Comparison of ENCODE assay signal across 18 cellular contexts in the genomic region with DNA sequence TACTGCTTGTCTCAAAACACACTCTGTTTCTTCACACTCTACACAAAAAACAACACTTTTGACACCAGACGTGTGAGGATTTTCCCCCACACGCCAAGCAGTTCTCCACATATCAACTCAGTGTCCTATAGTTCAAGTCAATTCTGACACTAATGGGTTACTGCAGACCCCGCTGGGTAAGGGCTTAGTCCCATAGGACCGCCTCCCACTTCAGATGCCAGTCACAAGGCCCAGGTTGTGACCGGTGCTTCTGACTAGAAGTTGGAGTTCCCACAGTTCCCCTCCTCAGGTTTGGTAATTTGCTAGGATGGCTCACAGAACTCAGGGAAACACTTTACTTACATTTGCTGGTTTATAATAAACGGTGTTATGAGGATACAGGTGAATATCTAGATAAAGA. TPM values are rescaled to one million over a fixed set of nuclear protein-coding genes. Genes with fewer than 3 reads are reported as not detected.
DNase-seq lines count a peak whose midpoint lies in the region; ATAC-seq, FAIRE-seq and TF ChIP-seq lines count a peak whose summit lies in the region.
"Had no signal": no experiment of that assay in that cellular context is flagged by ENCODE, and none has a peak within 500 bp of the region (broad histone marks: within the 10 kb centered on the region; RNA-seq: fewer than 3 reads in every experiment).

No MANE protein-coding gene starts in this region.

- no peak overlapping the region for H3K4me2 ChIP-seq in GM23248 (ENCODE audit: unreplicated experiment)
- no peak overlapping the region for H3K4me2 ChIP-seq in H1 (ENCODE audit: insufficient read depth in 1 of 2, low read depth in 2 of 2, low read length in 2 of 2)
- H3K4me2 ChIP-seq: BLaER1 had no signal

- H4K20me1 ChIP-seq in GM23248 (ENCODE audit: insufficient read depth) (no peaks in the 10 kb centered on the region), H1 (replicated peaks in 1 of 2; ENCODE audit: control insufficient read depth in 1 of 2, insufficient read depth in 2 of 2, low read length in 2 of 2) (no peaks in the 10 kb centered on the region)
- H4K20me1 ChIP-seq: BLaER1 had no signal

- H4K5ac ChIP-seq in H1 (ENCODE audit: insufficient read length, low read depth, low read length), result no peak overlapping the region

- WGBS in GM23248 (ENCODE audit: low coverage in 1 of 2, low lambda C conversion rate in 2 of 2, missing lambda C conversion rate in 2 of 2), 2 experiments, result 89 to 90% methylated on average over 6 of the region's 6 CpGs
- WGBS in H1 (ENCODE audit: extremely low coverage in 1 of 2, insufficient coverage in 1 of 2, insufficient read length in 1 of 2, insufficient replicate concordance in 2 of 2, low coverage in 1 of 2, low lambda C conversion rate in 2 of 2, missing lambda C conversion rate in 1 of 2), 2 experiments, result 82% methylated on average over 6 of the region's 6 CpGs; no CpG with 5 or more reads in 1 of the 2 experiments

- H3K27ac ChIP-seq in GM23248 (0 out of 2 replicates have a peak overlapping the region, but pooled peaks have one; percentile 5), HUES48 (ENCODE audit: low read depth, low read length) (peak overlapping the region; percentile 70), H1 (ENCODE audit: low read depth, low read length) (no peak overlapping the region), iPS-20b (ENCODE audit: low read length) (peak overlapping the region; percentile 9), brain microvascular endothelial cell (no peak overlapping the region)
- H3K27ac ChIP-seq: BLaER1 had no signal

- POLR2A ChIA-PET in H1 (lab: Charles Lee; ENCODE audit: partially characterized antibody), result no interaction called here

- peaks cover 48% of the 10 kb centered on the region for H3K36me3 ChIP-seq in GM23248 (ENCODE audit: low read depth)
- H3K36me3 ChIP-seq in HUES48 (ENCODE audit: control insufficient read depth, insufficient read depth, low read length), result peaks cover 70% of the 10 kb centered on the region
- H3K36me3 ChIP-seq in H1 (ENCODE audit: control insufficient read depth in 2 of 4, insufficient read depth in 4 of 4, low read length in 3 of 4), result peaks cover 2 to 30% (median 7%) of the 10 kb centered on the region in 4 experiments; a peak in 4 of 8 replicates
- peaks cover 57% of the 10 kb centered on the region for H3K36me3 ChIP-seq in iPS-20b (ENCODE audit: insufficient read depth, low read depth, low read length)
- H3K36me3 ChIP-seq in brain microvascular endothelial cell (replicated peaks), result peaks cover 21% of the 10 kb centered on the region

- no peak overlapping the region for H3K56ac ChIP-seq in H1 (replicated peaks; ENCODE audit: insufficient read length, low read depth, low read length)

- H2BK12ac ChIP-seq in H1 (ENCODE audit: low read depth, low read length), result peak overlapping the region; percentile 72; the same call in 1 of the 2 replicates

- no peak overlapping the region for H4K8ac ChIP-seq in H1 (ENCODE audit: extremely low read depth, insufficient read depth, low read length)

- in situ Hi-C loops in GM23248 (cut with MboI) (no loop called here), brain microvascular endothelial cell (cut with HindIII; ENCODE audit: low pct_ligation_motif_present, low sequenced_read_pairs) (no loop called here)

- no peak overlapping the region for H3K4ac ChIP-seq in H1 (replicated peaks; ENCODE audit: insufficient read length, low read depth, low read length)

- no peak for TF ChIP-seq EP300 in H1 (IDR thresholded peaks at IDR 0.05; ENCODE audit: borderline replicate concordance in 1 of 2, low read depth in 2 of 2, low read length in 2 of 2)

- H3K4me1 Mint-ChIP-seq in activated T-helper 17 cell treated with anti-CD3 and anti-CD28 coated beads, Interleukin-2, amount 50 U/mL, for 72 hours, result no peaks in the 10 kb centered on the region

- H3K4me1 ChIP-seq in GM23248 (ENCODE audit: insufficient read depth) (peaks cover 18% of the 10 kb centered on the region), HUES48 (ENCODE audit: control insufficient read depth, insufficient read depth, low read length) (peaks cover 15% of the 10 kb centered on the region), H1 (replicated peaks in 1 of 4; ENCODE audit: control insufficient read depth in 3 of 4, insufficient read depth in 4 of 4, low read length in 3 of 4) (peaks cover 0 to 9% (median 5%) of the 10 kb centered on the region in 4 experiments; a peak in 4 of 7 replicates), iPS-20b (ENCODE audit: insufficient read depth, low read length) (peaks cover 18% of the 10 kb centered on the region; the same call in 1 of the 2 replicates)
- H3K4me1 ChIP-seq: BLaER1 had no signal

- no peak for TF ChIP-seq POLR2A in H1 (IDR thresholded peaks at IDR 0.05; ENCODE audit: control extremely low read depth in 1 of 2, low read depth in 2 of 2, low read length in 2 of 2)

- peak overlapping the region; percentile 57; the same call in 1 of the 2 replicates for H2BK5ac ChIP-seq in H1 (ENCODE audit: low read depth, low read length)

- H3K14ac ChIP-seq in H1 (ENCODE audit: insufficient read length), result no peak overlapping the region

- no peaks in the 10 kb centered on the region for H3F3A ChIP-seq in GM23248 (ENCODE audit: insufficient read depth)

- CTCF ChIA-PET in H1 (lab: Charles Lee; ENCODE audit: partially characterized antibody), result interaction anchor here (3.1 to 3.3 kb wide), 2 partner anchors 20 to 23 kb away, joined by 12 to 23 read pairs; partner anchors contain the start of gene VPS13D

- ATAC-seq in activated T-helper 17 cell treated with anti-CD3 and anti-CD28 coated beads, Interleukin-2, amount 50 U/mL, for 72 hours (replicated peaks), result no peak
- no peak for ATAC-seq in HG03097 (IDR thresholded peaks at IDR 0.05; ENCODE audit: low FRiP score, unreplicated experiment)
- ATAC-seq: K562 had no signal

- DNase-seq in GM23248, result no peak
- no peak for DNase-seq in H1 (ENCODE audit: low read depth in 1 of 2, low spot score in 2 of 2)
- no peak for DNase-seq in brain microvascular endothelial cell
- DNase-seq: 8988T; CD4-positive, alpha-beta memory T cell; DMS153; DMS79; GDM1; HCEC 1CT had no signal

- no peak overlapping the region for H3K4me3 Mint-ChIP-seq in activated T-helper 17 cell treated with anti-CD3 and anti-CD28 coated beads, Interleukin-2, amount 50 U/mL, for 72 hours
- H3K4me3 Mint-ChIP-seq: CD14-positive monocyte; CD4-positive, alpha-beta memory T cell had no signal

- no peak overlapping the region for H3K4me3 ChIP-seq in GM23248
- no peak overlapping the region for H3K4me3 ChIP-seq in HUES48 (ENCODE audit: low read depth, low read length)
- no peak overlapping the region for H3K4me3 ChIP-seq in H1 (ENCODE audit: extremely low read depth in 1 of 4, insufficient read depth in 2 of 4, low read depth in 3 of 4, low read length in 4 of 4)
- peak overlapping the region; percentile 1; the same call in 1 of the 2 replicates for H3K4me3 ChIP-seq in iPS-20b (ENCODE audit: low read length)
- no peak overlapping the region for H3K4me3 ChIP-seq in brain microvascular endothelial cell (ENCODE audit: low read depth, low read length)
- H3K4me3 ChIP-seq: BLaER1, K562 had no signal

- H2AFZ ChIP-seq in GM23248 (no peak overlapping the region), H1 (ENCODE audit: low read length) (no peak overlapping the region)

- peaks cover 90% of the 10 kb centered on the region for H3K36me3 Mint-ChIP-seq in activated T-helper 17 cell treated with anti-CD3 and anti-CD28 coated beads, Interleukin-2, amount 50 U/mL, for 72 hours (ENCODE audit: low read depth)

- H2BK20ac ChIP-seq in H1 (ENCODE audit: low read length), result no peak overlapping the region

- H3K9ac ChIP-seq in GM23248 (no peak overlapping the region), HUES48 (ENCODE audit: low read depth, low read length) (no peak overlapping the region), H1 (replicated peaks in 1 of 4; ENCODE audit: extremely low read depth in 1 of 4, low read depth in 3 of 4, low read length in 3 of 4) (no peak overlapping the region), iPS-20b (ENCODE audit: low read depth, low read length) (no peak overlapping the region)
- H3K9ac ChIP-seq: BLaER1 had no signal

- H3K9me3 Mint-ChIP-seq in activated T-helper 17 cell treated with anti-CD3 and anti-CD28 coated beads, Interleukin-2, amount 50 U/mL, for 72 hours, result no peaks in the 10 kb centered on the region
- H3K9me3 Mint-ChIP-seq: CD14-positive monocyte; CD4-positive, alpha-beta memory T cell had no signal

- no peaks in the 10 kb centered on the region; the same call in 1 of the 2 replicates for H3K79me1 ChIP-seq in H1 (ENCODE audit: low read depth, low read length)

- no peak overlapping the region for H3K27ac Mint-ChIP-seq in activated T-helper 17 cell treated with anti-CD3 and anti-CD28 coated beads, Interleukin-2, amount 50 U/mL, for 72 hours
- H3K27ac Mint-ChIP-seq: CD14-positive monocyte had no signal

- H3K27me3 Mint-ChIP-seq in activated T-helper 17 cell treated with anti-CD3 and anti-CD28 coated beads, Interleukin-2, amount 50 U/mL, for 72 hours, result no peaks in the 10 kb centered on the region
- H3K27me3 Mint-ChIP-seq: CD4-positive, alpha-beta memory T cell had no signal

- TF ChIP-seq CTCF in H1 (IDR thresholded peaks at IDR 0.05; ENCODE audit: control extremely low read depth in 1 of 3, insufficient read depth in 1 of 3, low read depth in 1 of 3, low read length in 3 of 3) (no peak), brain microvascular endothelial cell (IDR thresholded peaks at IDR 0.05; ENCODE audit: low read depth, low read length, missing control alignments) (no peak)

- peak overlapping the region; percentile 4 for H2BK120ac ChIP-seq in H1 (replicated peaks; ENCODE audit: low read depth, low read length)

- no peaks in the 10 kb centered on the region for H3K27me3 ChIP-seq in GM23248 (replicated peaks; ENCODE audit: insufficient read depth)
- no peaks in the 10 kb centered on the region for H3K27me3 ChIP-seq in HUES48 (ENCODE audit: control insufficient read depth, insufficient read depth, low read length)
- H3K27me3 ChIP-seq in H1 (replicated peaks in 1 of 4; ENCODE audit: control insufficient read depth in 3 of 4, extremely low read depth in 1 of 4, insufficient read depth in 3 of 4, low read length in 3 of 4), result no peaks in the 10 kb centered on the region
- no peaks in the 10 kb centered on the region for H3K27me3 ChIP-seq in iPS-20b (ENCODE audit: insufficient read depth, low read length)
- H3K27me3 ChIP-seq in brain microvascular endothelial cell (replicated peaks), result no peaks in the 10 kb centered on the region
- H3K27me3 ChIP-seq: BLaER1 had no signal

- no peak for FAIRE-seq in H1 (lab: Jason Lieb, UNC)
- FAIRE-seq: GM12892, HTR-8/SVneo, K562 had no signal

- no peak overlapping the region for H4K91ac ChIP-seq in H1 (replicated peaks; ENCODE audit: insufficient read length, low read length)

- H3K9me3 ChIP-seq in GM23248 (ENCODE audit: low read depth), result no peaks in the 10 kb centered on the region
- no peaks in the 10 kb centered on the region for H3K9me3 ChIP-seq in HUES48 (ENCODE audit: control insufficient read depth, insufficient read depth, low read length)
- no peaks in the 10 kb centered on the region for H3K9me3 ChIP-seq in H1 (ENCODE audit: insufficient read depth in 2 of 2, low read depth in 1 of 2, low read length in 1 of 2)
- H3K9me3 ChIP-seq in iPS-20b (ENCODE audit: insufficient read depth, low read depth, low read length), result no peaks in the 10 kb centered on the region
- H3K9me3 ChIP-seq: BLaER1 had no signal

- H3K18ac ChIP-seq in H1 (ENCODE audit: extremely low read depth, low read length), result 0 out of 2 replicates have a peak overlapping the region, but pooled peaks have one; percentile 3

- no peak for TF ChIP-seq RAD21 in H1 (IDR thresholded peaks at IDR 0.05 in 1 of 2, conservative IDR thresholded peaks at IDR 0.05 in 1 of 2; ENCODE audit: low read depth in 2 of 2, low read length in 2 of 2)

- no peak overlapping the region for H2BK15ac ChIP-seq in H1 (ENCODE audit: low read length)

- 0 out of 2 replicates have a peak overlapping the region, but pooled peaks have one; percentile 11 for H2AK5ac ChIP-seq in H1 (ENCODE audit: low read depth, low read length)

- no peaks in the 10 kb centered on the region for H3K23me2 ChIP-seq in H1 (ENCODE audit: low read depth, low read length)

- H3K9me2 ChIP-seq in GM23248 (ENCODE audit: insufficient read depth), result no peaks in the 10 kb centered on the region

- H3K79me2 ChIP-seq in GM23248 (ENCODE audit: insufficient read depth), result no peaks in the 10 kb centered on the region
- H3K79me2 ChIP-seq in H1 (ENCODE audit: control insufficient read depth in 1 of 2, insufficient read depth in 2 of 2, low read length in 2 of 2), result no peaks in the 10 kb centered on the region

- no peak overlapping the region for H3K23ac ChIP-seq in H1 (ENCODE audit: insufficient read length)

RNA-seq across cellular contexts. Expression of gene VPS13D, which starts 19.9 kb away (rescaled TPM):
- 16.4 and 18.7 TPM in 2 replicates for total RNA-seq in GM23248 (2014; rRNA removed; shearing (Covaris generic))
- 5.6 and 6.8 TPM in 2 replicates for polyA plus RNA-seq in GM23248 (2016; fragmentation: Nextera tagmentation; extraction: Ambion mirVana)
- total RNA-seq in H1 (2021; fragmentation: NEBNext Ultra II Directional; extraction: Animal tissue kit (Norgen Biotek cat#: 25700)), result 31.2 and 32.7 TPM in 2 replicates
- 9.7 and 10.9 TPM in 2 replicates for polyA plus RNA-seq in H1 (2011; rRNA removed)
- 14.7 TPM for polyA plus RNA-seq in H1 (2011; cell fraction: cytosol; rRNA removed)
- polyA plus RNA-seq in H1 (2011; cell fraction: nucleus; rRNA removed), result 27.4 TPM
- 13.6 to 16.4 TPM (median 14.6 TPM) in 4 replicates for polyA plus RNA-seq in H1 (2012, experiment 1 of 2)
- polyA plus RNA-seq in H1 (2012, experiment 2 of 2), result 1.1 TPM
- 5.6 TPM for polyA plus RNA-seq in H1 (2013, experiment 1 of 2)
- polyA plus RNA-seq in H1 (2013, experiment 2 of 2), result 6.0 TPM
- 64.9 and 68.5 TPM in 2 replicates for polyA minus RNA-seq in H1 (2011; rRNA and poly(A)+ RNA removed)
- 33.0 TPM for polyA minus RNA-seq in H1 (2011; cell fraction: cytosol; rRNA and poly(A)+ RNA removed)
- polyA minus RNA-seq in H1 (2011; cell fraction: nucleus; rRNA and poly(A)+ RNA removed), result 80.2 TPM
- total RNA-seq in activated T-helper 17 cell treated with anti-CD3 and anti-CD28 coated beads, Interleukin-2, amount 50 U/mL, for 72 hours, result 10 to 100 TPM; 30.4 to 35.6 TPM

Comparison
In these comparisons a context has a peak if more than half of its experiments do, and no peak if none do; other contexts are left out.
1. H3K27ac ChIP-seq: peak in GM23248 (single experiment), HUES48 (single experiment) and iPS-20b (single experiment); none in H1 (single experiment) and brain microvascular endothelial cell (single experiment).